9 cellular contexts compared by ENCODE assay signal in genomic region chr11:12723410-12724297, GRCh38. TPM values are rescaled to one million over a fixed set of nuclear protein-coding genes. Genes with fewer than 3 reads are reported as not detected.
A peak's percentile ranks its signal among the peaks of the same experiment; 100 is the strongest.
DNase-seq lines count a peak whose midpoint lies in the region; ATAC-seq, FAIRE-seq and TF ChIP-seq lines count a peak whose summit lies in the region.
"Had no signal": no experiment of that assay in that cellular context is flagged by ENCODE, and none has a peak within 500 bp of the region (broad histone marks: within the 10 kb centered on the region; RNA-seq: fewer than 3 reads in every experiment).

No MANE protein-coding gene starts in this region.

- TF ChIP-seq CTCF in cardiac muscle cell (IDR thresholded peaks at IDR 0.05; ENCODE audit: low read depth, low read length), result no peak
- TF ChIP-seq CTCF in heart left ventricle (IDR thresholded peaks at IDR 0.05), result no peak
- TF ChIP-seq CTCF in K562 (IDR thresholded peaks at IDR 0.05 in 2 of 3, conservative IDR thresholded peaks at IDR 0.05 in 1 of 3; ENCODE audit: insufficient read depth in 2 of 3, low read depth in 1 of 3, low read length in 3 of 3), result no peak

- TF ChIP-seq RAD21 in K562 (CRISPR knock-in tag; conservative IDR thresholded peaks at IDR 0.05 in 1 of 2, IDR thresholded peaks at IDR 0.05 in 1 of 2), result no peak

- ATAC-seq in heart left ventricle, result no peak
- ATAC-seq in K562, result no peak
- peak; percentile 54 for ATAC-seq in left colon
- ATAC-seq in stimulated activated naive CD8-positive, alpha-beta T cell treated with anti-CD3 and anti-CD28 coated beads, Interleukin-15, amount 100 ng/mL, for 72 hours, result no peak
- ATAC-seq: activated T-helper 17 cell treated with anti-CD3 and anti-CD28 coated beads, Interleukin-2, amount 50 U/mL, for 72 hours had no signal

- no peak overlapping the region for H3K4me3 ChIP-seq in cardiac muscle cell
- no peak overlapping the region for H3K4me3 ChIP-seq in heart left ventricle
- no peak overlapping the region for H3K4me3 ChIP-seq in K562

- H3K9me1 ChIP-seq in K562 (ENCODE audit: control insufficient read depth, insufficient read depth, low read length), result peaks cover 3% of the 10 kb centered on the region

- H3K27ac ChIP-seq in cardiac muscle cell, result peak overlapping the region; percentile 12
- peak overlapping the region in 3 of 12 donors; percentile 27 to 79 (median 50) for H3K27ac ChIP-seq in heart left ventricle
- no peak overlapping the region for H3K27ac ChIP-seq in K562 (ENCODE audit: extremely low read depth, low read depth, low read length)

- no peak overlapping the region for H2AFZ ChIP-seq in K562 (ENCODE audit: low read depth, low read length)

- no peak overlapping the region for H3K4me3 Mint-ChIP-seq in stimulated activated naive CD8-positive, alpha-beta T cell treated with anti-CD3 and anti-CD28 coated beads, Interleukin-15, amount 100 ng/mL, for 72 hours
- H3K4me3 Mint-ChIP-seq: activated T-helper 17 cell treated with anti-CD3 and anti-CD28 coated beads, Interleukin-2, amount 50 U/mL, for 72 hours had no signal

- FAIRE-seq in K562 (lab: Jason Lieb, UNC), result no peak

- intact Hi-C loops in heart left ventricle (cut with DNase I), result loop anchor here in 2 of 10 donors (5.0 kb wide), 2 partner anchors 36 to 46 kb away; no protein-coding TSS in a partner anchor
- intact Hi-C loops in K562 (cut with micrococcal nuclease), result no loop called here
- intact Hi-C loops in left colon (cut with DNase I, micrococcal nuclease), result no loop called here
- intact Hi-C loops in posterior vena cava (cut with DNase I), result no loop called here

- H4K20me1 ChIP-seq in K562 (replicated peaks; ENCODE audit: control insufficient read depth, insufficient read depth, low read length), result no peaks in the 10 kb centered on the region

- WGBS in heart left ventricle, 4 donors, result 77 to 85% (median 80%) methylated on average over 14 of the region's 14 CpGs
- WGBS in K562 (ENCODE audit: insufficient coverage, low coverage, missing lambda C conversion rate), result 56% methylated on average over 14 of the region's 14 CpGs

- H3K79me2 ChIP-seq in K562 (ENCODE audit: control insufficient read depth, insufficient read depth, low read length), result peaks cover 7% of the 10 kb centered on the region; the same call in 2 of the 3 replicates

- no peaks in the 10 kb centered on the region for H3K9me3 ChIP-seq in cardiac muscle cell (ENCODE audit: low read depth)
- H3K9me3 ChIP-seq in heart left ventricle, result no peaks in the 10 kb centered on the region
- H3K9me3 ChIP-seq in K562 (replicated peaks; ENCODE audit: control insufficient read depth, insufficient read depth, low read depth, low read length), result no peaks in the 10 kb centered on the region

- no peak overlapping the region for H3K9ac ChIP-seq in K562 (ENCODE audit: insufficient read depth in 1 of 2, low read depth in 2 of 2, low read length in 2 of 2)

- H3K27me3 ChIP-seq in cardiac muscle cell (no peaks in the 10 kb centered on the region), heart left ventricle (no peaks in the 10 kb centered on the region), K562 (ENCODE audit: control insufficient read depth in 2 of 2, insufficient read depth in 2 of 2, low read length in 2 of 2) (no peaks in the 10 kb centered on the region)

- no peak overlapping the region for H3K27ac Mint-ChIP-seq in stimulated activated naive CD8-positive, alpha-beta T cell treated with anti-CD3 and anti-CD28 coated beads, Interleukin-15, amount 100 ng/mL, for 72 hours
- H3K27ac Mint-ChIP-seq: activated T-helper 17 cell treated with anti-CD3 and anti-CD28 coated beads, Interleukin-2, amount 50 U/mL, for 72 hours had no signal

- TF ChIP-seq POLR2A in heart left ventricle (IDR thresholded peaks at IDR 0.05) (no peak), K562 (conservative IDR thresholded peaks at IDR 0.05) (no peak)

- in situ Hi-C loops in K562 (cut with MboI), result no loop called here

- CTCF ChIA-PET in K562 (lab: Yijun Ruan, JAX; ENCODE audit: low intra/inter-chr PET ratio), result no interaction called here

- no peaks in the 10 kb centered on the region for H3K9me3 Mint-ChIP-seq in stimulated activated naive CD8-positive, alpha-beta T cell treated with anti-CD3 and anti-CD28 coated beads, Interleukin-15, amount 100 ng/mL, for 72 hours
- H3K9me3 Mint-ChIP-seq: activated T-helper 17 cell treated with anti-CD3 and anti-CD28 coated beads, Interleukin-2, amount 50 U/mL, for 72 hours had no signal

- H3K4me2 ChIP-seq in K562 (ENCODE audit: insufficient read depth, low read length), result peak overlapping the region; percentile 28

- peaks cover 6% of the 10 kb centered on the region for H3K4me1 Mint-ChIP-seq in stimulated activated naive CD8-positive, alpha-beta T cell treated with anti-CD3 and anti-CD28 coated beads, Interleukin-15, amount 100 ng/mL, for 72 hours
- H3K4me1 Mint-ChIP-seq: activated T-helper 17 cell treated with anti-CD3 and anti-CD28 coated beads, Interleukin-2, amount 50 U/mL, for 72 hours had no signal

- peaks cover 40% of the 10 kb centered on the region for H3K4me1 ChIP-seq in cardiac muscle cell (ENCODE audit: low read depth)
- peaks cover 11 to 79% (median 53%) of the 10 kb centered on the region in 12 donors for H3K4me1 ChIP-seq in heart left ventricle
- H3K4me1 ChIP-seq in K562 (replicated peaks in 1 of 2; ENCODE audit: control insufficient read depth in 2 of 2, insufficient read depth in 2 of 2, low read length in 2 of 2), result peaks cover 20 to 34% of the 10 kb centered on the region in 2 experiments

- POLR2A ChIA-PET in K562 (lab: Yijun Ruan, JAX), result interaction anchor here (0.5 to 0.9 kb wide), 2 partner anchors 23 to 101 kb away, joined by 3 read pairs; no protein-coding TSS in a partner anchor

- peak in 1 of 2 donors; percentile 36 for DNase-seq in cardiac muscle cell (ENCODE audit: low read depth in 1 of 2, low spot score in 1 of 2)
- DNase-seq in heart left ventricle, result no peak
- DNase-seq in K562 (ENCODE audit: extremely low read depth in 1 of 4, low spot score in 3 of 4), result no peak
- DNase-seq in left colon, result no peak
- DNase-seq in ureter (ENCODE audit: low spot score), result peak; percentile 58
- no peak for DNase-seq in posterior vena cava (ENCODE audit: low spot score)
- DNase-seq in stimulated activated naive CD8-positive, alpha-beta T cell treated with anti-CD3 and anti-CD28 coated beads, Interleukin-15, amount 100 ng/mL, for 72 hours, result no peak
- DNase-seq in NCI-H1694 (lab: John Stamatoyannopoulos, UW), result no peak

- TF ChIP-seq EP300 in K562 (IDR thresholded peaks at IDR 0.05; ENCODE audit: low read length), result no peak

- H3K36me3 ChIP-seq in cardiac muscle cell, result no peaks in the 10 kb centered on the region
- H3K36me3 ChIP-seq in heart left ventricle, result no peaks in the 10 kb centered on the region
- H3K36me3 ChIP-seq in K562 (ENCODE audit: control insufficient read depth, insufficient read depth, low read length), result no peaks in the 10 kb centered on the region

- BruUV-seq in K562 (replicated peaks; lab: Mats Ljungman, UMichigan), result no TSS peak

- peaks cover 100% of the 10 kb centered on the region for H3K27me3 Mint-ChIP-seq in stimulated activated naive CD8-positive, alpha-beta T cell treated with anti-CD3 and anti-CD28 coated beads, Interleukin-15, amount 100 ng/mL, for 72 hours

TF ChIP-seq in K562, 482 proteins besides CTCF, POLR2A, EP300 and RAD21 (continues in another document):
- TF ChIP-seq XRCC3 (IDR thresholded peaks at IDR 0.05) (no peak), TAF9B (IDR thresholded peaks at IDR 0.05; ENCODE audit: partially characterized antibody) (no peak), FIP1L1 (IDR thresholded peaks at IDR 0.05; ENCODE audit: low read depth, low read length, poor library complexity, severe bottlenecking) (no peak), ZNF324 (CRISPR knock-in tag; IDR thresholded peaks at IDR 0.05) (no peak), ZNF408 (CRISPR knock-in tag; IDR thresholded peaks at IDR 0.05; ENCODE audit: low read depth) (no peak), ZNF121 (CRISPR knock-in tag; conservative IDR thresholded peaks at IDR 0.05) (no peak), POLR3A (IDR thresholded peaks at IDR 0.05; ENCODE audit: borderline replicate concordance, extremely low read depth, insufficient read depth, insufficient read length) (no peak), HES1 (IDR thresholded peaks at IDR 0.05; ENCODE audit: low read depth) (no peak), SMARCA4 (IDR thresholded peaks at IDR 0.05) (0 out of 2 replicates have a peak, but pooled peaks have one; percentile 15), RNF2 (IDR thresholded peaks at IDR 0.05) (no peak), HNRNPUL1 (IDR thresholded peaks at IDR 0.05; ENCODE audit: low read length) (no peak), SRSF3 (IDR thresholded peaks at IDR 0.05; ENCODE audit: insufficient read depth, low read length) (no peak)

RNA-seq across cellular contexts. Expression of gene TEAD1, which starts 49.4 kb away (rescaled TPM):
- total RNA-seq in cardiac muscle cell (73.9 and 105 TPM in 2 replicates), heart left ventricle (100 to 1,000 TPM in 7 of 9 donors, 10 to 100 TPM in 2; 89.8 to 161 (median 116) TPM), K562 (2014; rRNA removed) (11.8 and 14.8 TPM in 2 replicates), K562 (2014; rRNA removed; fragmentation: Illumina TruSeq; extraction: Trizol) (10.8 and 11.7 TPM in 2 replicates), K562 (2015; rRNA removed; fragmentation: Illumina TruSeq; extraction: Trizol) (14.2 and 14.8 TPM in 2 replicates), K562 (2021) (17.7 and 17.8 TPM in 2 replicates), left colon (10 to 100 TPM; 43.0 to 51.3 TPM), ureter (117 TPM), posterior vena cava (10 to 100 TPM; 56.5 to 59.2 TPM)
- polyA plus RNA-seq in cardiac muscle cell (45.9 and 52.0 TPM in 2 replicates), heart left ventricle (10 to 100 TPM; 14.4 to 88.5 TPM), K562 (2011; rRNA removed) (7.4 and 9.2 TPM in 2 replicates), K562 (2014; fragmentation: Illumina TruSeq; extraction: Trizol) (10.3 and 12.8 TPM in 2 replicates), K562 (2014; fragmentation: Nextera tagmentation; extraction: Ambion mirVana) (1 to 10 TPM; 1.7 to 2.1 TPM), K562 (2014; rRNA removed) (6.9 and 7.3 TPM in 2 replicates)
- 28.3 and 59.6 TPM in 2 replicates for total RNA-seq in K562 (2011; cell fraction: chromatin; rRNA removed; ENCODE audit: low replicate concordance)
- 17.3 and 19.1 TPM in 2 replicates for total RNA-seq in K562 (2011; cell fraction: nucleolus; rRNA removed)
- total RNA-seq in K562 (2011; cell fraction: nucleoplasm; rRNA removed), result 40.8 and 69.8 TPM in 2 replicates
- 5.2 and 5.6 TPM in 2 replicates for polyA plus RNA-seq in K562 (2011; cell fraction: cytosol; rRNA removed)
- polyA plus RNA-seq in K562 (2011; cell fraction: nucleus; rRNA removed), result 21.9 and 25.1 TPM in 2 replicates
- polyA plus RNA-seq in K562 (2012), result 8.6 and 9.5 TPM in 2 replicates
- 22.6 and 23.9 TPM in 2 replicates for polyA minus RNA-seq in K562 (2011; rRNA and poly(A)+ RNA removed)
- 9.4 and 10.8 TPM in 2 replicates for polyA minus RNA-seq in K562 (2011; cell fraction: cytosol; rRNA and poly(A)+ RNA removed)
- polyA minus RNA-seq in K562 (2011; cell fraction: nucleus; rRNA and poly(A)+ RNA removed), result 21.5 and 27.1 TPM in 2 replicates
